Comparison of ENCODE assay signal across 22 cellular contexts in the genomic region with DNA sequence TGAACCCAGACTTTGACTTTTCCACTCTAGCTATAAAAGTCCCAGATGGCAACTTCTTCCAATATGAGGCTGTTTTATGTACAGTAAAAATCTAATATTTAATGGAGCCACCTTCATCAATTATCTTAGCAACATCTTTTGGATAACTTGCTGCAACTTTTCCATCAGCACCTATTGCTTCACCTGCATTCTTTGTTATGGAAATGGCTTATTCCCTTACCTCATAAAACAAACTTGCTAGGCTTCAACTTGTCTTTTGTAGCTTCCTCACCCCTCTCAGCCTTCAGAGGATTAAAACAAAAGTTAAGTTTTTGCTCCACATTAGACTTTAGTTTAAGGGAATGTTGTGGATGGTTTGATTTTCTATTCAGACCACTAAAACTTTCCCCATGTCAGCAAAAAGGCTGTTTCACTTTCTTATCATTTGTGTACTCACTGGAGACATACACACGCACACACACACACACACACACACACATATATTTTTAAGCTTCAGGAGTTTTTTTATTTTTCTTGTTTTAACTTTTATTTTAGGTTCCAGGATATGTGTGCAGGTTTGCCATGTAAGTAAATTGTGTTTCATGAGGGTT.
"Had no signal": no experiment of that assay in that cellular context is flagged by ENCODE, and none has a peak within 500 bp of the region (broad histone marks: within the 10 kb centered on the region; RNA-seq: fewer than 3 reads in every experiment).

No MANE protein-coding gene starts in this region.

- H3K9me3 ChIP-seq: esophagus squamous epithelium, neutrophil, sigmoid colon, testis, tibial nerve, upper lobe of right lung, vagina had no signal

- H3K27me3 ChIP-seq: esophagus squamous epithelium, hepatocyte, neutrophil, sigmoid colon, testis, tibial nerve, upper lobe of right lung, vagina had no signal

- H3K79me2 ChIP-seq: hepatocyte had no signal

- H3K4me3 ChIP-seq: esophagus squamous epithelium, hepatocyte, lung, sigmoid colon, skin epidermis, testis, tibial nerve, upper lobe of right lung, vagina had no signal

- H3K4me1 ChIP-seq: esophagus squamous epithelium, sigmoid colon, testis, tibial nerve, upper lobe of right lung, vagina had no signal

- DNase-seq: effector memory CD8-positive, alpha-beta T cell; esophagus squamous epithelium; foreskin fibroblast; head of caudate nucleus; left colon; left ventricle myocardium superior; naive thymus-derived CD4-positive, alpha-beta T cell; nephron progenitor cell; posterior cingulate gyrus; sigmoid colon; stimulated activated CD4-positive, alpha-beta T cell treated with anti-CD3 and anti-CD28 coated beads, Interleukin-2, amount 100 ng/mL, for 24 hours; stimulated activated CD4-positive, alpha-beta T cell treated with anti-CD3 and anti-CD28 coated beads, Interleukin-4, amount 100 ng/mL, for 4 hours; stimulated activated naive B cell treated with anti-CD40 and anti-IgM and Interleukin-4, amounts not matched to agents 10 μg/mL and 1 μg/mL and 100 μg/mL, for 72 hours; stimulated activated naive CD8-positive, alpha-beta T cell treated with anti-CD3 and anti-CD28 coated beads, Interleukin-15, amount 100 ng/mL, for 72 hours; testis; upper lobe of right lung had no signal

- H3K27ac ChIP-seq: esophagus squamous epithelium, hepatocyte, neutrophil, sigmoid colon, skin epidermis, testis, tibial nerve, upper lobe of right lung, vagina had no signal

- H3K36me3 ChIP-seq: esophagus squamous epithelium, neutrophil, sigmoid colon, tibial nerve, upper lobe of right lung, vagina had no signal

- H3K4me2 ChIP-seq: hepatocyte had no signal

- H2AFZ ChIP-seq: hepatocyte had no signal
